In genomic region chr10:35195361-35196306, GRCh38 we compare ENCODE assay signal across 8 cellular contexts.
A peak's percentile ranks its signal among the peaks of the same experiment; 100 is the strongest.
DNase-seq lines count a peak whose midpoint lies in the region; ATAC-seq and TF ChIP-seq lines count a peak whose summit lies in the region.

No MANE protein-coding gene starts in this region.

- H3K4me1 ChIP-seq in duodenal mucosa (ENCODE audit: control insufficient read depth in 1 of 2, insufficient read depth in 2 of 2, low read length in 2 of 2) = no peaks in the 10 kb centered on the region

- 1% methylated on average over 15 of the region's 15 CpGs for WGBS in lower leg skin, 2 donors

- DNase-seq in BJ (ENCODE audit: low read depth) (peak; percentile 82), NCI-H69 (lab: John Stamatoyannopoulos, UW) (peak; percentile 87), lower leg skin (ENCODE audit: low spot score in 2 of 2) (peak; percentile 83 to 89)
- DNase-seq in activated CD4-positive, alpha-beta T cell treated with anti-CD3 and anti-CD28 coated beads, Interleukin-2, amount 50 U/mL, for 1 hour = peak; percentile 73
- DNase-seq in stimulated activated CD4-positive, alpha-beta T cell treated with anti-CD3 and anti-CD28 coated beads, TNF-alpha, amount 100 ng/mL, for 4 hours (ENCODE audit: low read depth in 3 of 3) = peak; percentile 31 to 66 (median 62)

- TF ChIP-seq CTCF in BJ (IDR thresholded peaks at IDR 0.05; ENCODE audit: insufficient read depth, low read depth, low read length) = peak; percentile 88
- peak in 1 of 3 donors; percentile 59 for TF ChIP-seq CTCF in lower leg skin (IDR thresholded peaks at IDR 0.05)

- H3K9me3 ChIP-seq in duodenal mucosa (ENCODE audit: control insufficient read depth in 1 of 2, low read length in 2 of 2) = no peaks in the 10 kb centered on the region

- H3K4me3 ChIP-seq in BJ (ENCODE audit: low read depth, low read length) (peak overlapping the region; percentile 45), duodenal mucosa (ENCODE audit: low read depth in 1 of 2, low read length in 2 of 2) (peak overlapping the region; percentile 72), lower leg skin (ENCODE audit: low read depth, poor library complexity, severe bottlenecking) (peak overlapping the region; percentile 9)

- CTCF ChIA-PET in BJ (lab: Yijun Ruan, JAX) = interaction anchor here (0.6 to 2.4 kb wide), 32 partner anchors 8 to 368 kb away, joined by 3 to 24 read pairs (median 4); partner anchors contain the start of gene CREM

- H3K27ac ChIP-seq in duodenal mucosa (ENCODE audit: low read depth, low read length) = peak overlapping the region; percentile 88

- H3K36me3 ChIP-seq in BJ (ENCODE audit: control insufficient read depth, insufficient read depth, low read length) (no peaks in the 10 kb centered on the region), duodenal mucosa (ENCODE audit: control insufficient read depth in 1 of 2, insufficient read depth in 2 of 2, low read length in 2 of 2) (no peaks in the 10 kb centered on the region)

- no peak for TF ChIP-seq POLR2A in lower leg skin (IDR thresholded peaks at IDR 0.05)

- ATAC-seq in GM19035 (IDR thresholded peaks at IDR 0.05; ENCODE audit: unreplicated experiment) = peak; percentile 93
- peak; percentile 98 for ATAC-seq in HG03378 (IDR thresholded peaks at IDR 0.05; ENCODE audit: unreplicated experiment)

- H3K27me3 ChIP-seq in BJ (ENCODE audit: control insufficient read depth, insufficient read depth, low read length) = no peaks in the 10 kb centered on the region
- no peaks in the 10 kb centered on the region for H3K27me3 ChIP-seq in duodenal mucosa (ENCODE audit: control insufficient read depth in 1 of 2, insufficient read depth in 2 of 2, low read length in 2 of 2)

- H3K9ac ChIP-seq in duodenal mucosa (ENCODE audit: low read depth in 1 of 2, low read length in 2 of 2) = peak overlapping the region; percentile 59 to 81

- intact Hi-C loops in lower leg skin (cut with DNase I; ENCODE audit: low total_unique reads) = no loop called here

- POLR2A ChIA-PET in BJ (lab: Charles Lee) = interaction anchor here (1.3 kb wide), 1 partner anchor 69 kb away, joined by 5 read pairs; the partner anchor contains the start of gene CREM

Comparison
In these comparisons a context has a peak if more than half of its experiments do, and no peak if none do; other contexts are left out.
1. Peak in every context shown above with its lines: DNase-seq, ATAC-seq, H3K4me3 ChIP-seq and H3K27ac ChIP-seq.
2. H3K4me3 ChIP-seq: peak in every context shown above with its lines; median percentile 72 in duodenal mucosa; 45 in BJ; 9 in lower leg skin.